ENCODE assay signal across 15 cellular contexts in the genomic region with DNA sequence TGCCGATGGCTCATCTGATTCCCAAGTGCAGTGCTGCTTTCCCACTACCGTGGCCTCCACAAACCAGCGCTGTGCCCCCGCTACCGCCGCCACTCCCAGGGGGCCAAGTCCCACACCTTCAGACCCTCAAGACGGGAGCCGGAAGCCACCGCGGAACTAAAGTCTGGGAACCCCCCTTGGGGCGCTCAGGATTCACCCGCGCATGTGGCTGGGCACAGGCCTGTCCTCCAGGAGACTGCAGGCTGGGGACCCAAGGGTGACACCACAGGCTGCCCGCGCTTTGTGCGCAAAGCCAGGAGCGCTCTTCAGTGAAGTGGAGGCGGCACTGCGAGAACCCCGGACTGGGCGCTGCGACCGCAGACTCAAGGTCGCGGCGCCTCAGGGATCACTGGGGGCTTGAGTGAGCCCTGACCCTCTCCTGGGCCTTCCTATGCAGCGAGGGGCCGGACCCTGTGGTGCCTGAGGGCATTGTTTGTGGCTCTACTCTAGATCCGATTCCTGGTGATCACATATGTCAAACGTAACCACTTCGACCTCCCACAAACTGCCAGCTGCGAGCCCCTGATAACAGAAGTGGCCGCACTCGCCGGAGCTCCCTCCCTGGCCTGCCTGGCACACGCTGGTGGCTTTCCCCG.
"Had no signal": no experiment of that assay in that cellular context is flagged by ENCODE, and none has a peak within 500 bp of the region (broad histone marks: within the 10 kb centered on the region; RNA-seq: fewer than 3 reads in every experiment).

No MANE protein-coding gene starts in this region.

- H3K9me3 Mint-ChIP-seq: natural killer cell treated with Interleukin-12 subunit alpha and Interleukin-12 subunit beta and Interleukin-15 and Interleukin-18, amount 100 ng/mL, for 72 hours; stimulated activated effector memory CD8-positive, alpha-beta T cell treated with anti-CD3 and anti-CD28 coated beads, Interleukin-12 subunit alpha, Interleukin-12 subunit beta, amount 100 ng/mL, for 72 hours had no signal

- H3K4me3 ChIP-seq: colonic mucosa, esophagus muscularis mucosa, thyroid gland had no signal

- H3K27ac Mint-ChIP-seq: activated T-helper 2 cell treated with anti-CD3 and anti-CD28 coated beads, Interferon-gamma antibody, Interleukin-2, Interleukin-4, amounts not matched to agents 10 μg/mL and 5 μg/mL and 100 μg/mL, durations not matched to agents 14 hours and 24 hours and 36 hours; natural killer cell treated with Interleukin-12 subunit alpha and Interleukin-12 subunit beta and Interleukin-15 and Interleukin-18, amount 100 ng/mL, for 72 hours; stimulated activated effector memory CD8-positive, alpha-beta T cell treated with anti-CD3 and anti-CD28 coated beads, Interleukin-12 subunit alpha, Interleukin-12 subunit beta, amount 100 ng/mL, for 72 hours had no signal

- H3K9me3 ChIP-seq: colonic mucosa, esophagus muscularis mucosa, thyroid gland had no signal

- H3K27me3 Mint-ChIP-seq: natural killer cell treated with Interleukin-12 subunit alpha and Interleukin-12 subunit beta and Interleukin-15 and Interleukin-18, amount 100 ng/mL, for 72 hours had no signal

- H3K36me3 ChIP-seq: colonic mucosa, thyroid gland had no signal

- H3K27me3 ChIP-seq: colonic mucosa, esophagus muscularis mucosa, thyroid gland had no signal

- ATAC-seq: natural killer cell treated with Interleukin-12 subunit alpha and Interleukin-12 subunit beta and Interleukin-15 and Interleukin-18, amount 100 ng/mL, for 72 hours; stimulated activated effector memory CD8-positive, alpha-beta T cell treated with anti-CD3 and anti-CD28 coated beads, Interleukin-12 subunit alpha, Interleukin-12 subunit beta, amount 100 ng/mL, for 72 hours had no signal

- H3K27ac ChIP-seq: colonic mucosa, esophagus muscularis mucosa, thyroid gland had no signal

- DNase-seq: activated CD4-positive, CD25-positive, alpha-beta regulatory T cell treated with anti-CD3 and anti-CD28 coated beads, Interleukin-2, amount 50 U/mL, for 72 hours; activated naive CD4-positive, alpha-beta T cell treated with anti-CD3 and anti-CD28 coated beads, Interleukin-2, amount 50 U/mL, for 16 hours; caudate nucleus; colonic mucosa; hypothalamus; kidney glomerular epithelial cell; mesendoderm; stimulated activated CD4-positive, alpha-beta T cell treated with anti-CD3 and anti-CD28 coated beads, Interleukin-12 subunit alpha, Interleukin-12 subunit beta, amount 100 ng/mL, for 4 hours; stimulated activated CD4-positive, alpha-beta T cell treated with anti-CD3 and anti-CD28 coated beads, Interleukin-2, amount 100 ng/mL, for 24 hours; SW 1271; thyroid gland had no signal

- H3K4me3 Mint-ChIP-seq: natural killer cell treated with Interleukin-12 subunit alpha and Interleukin-12 subunit beta and Interleukin-15 and Interleukin-18, amount 100 ng/mL, for 72 hours; stimulated activated effector memory CD8-positive, alpha-beta T cell treated with anti-CD3 and anti-CD28 coated beads, Interleukin-12 subunit alpha, Interleukin-12 subunit beta, amount 100 ng/mL, for 72 hours had no signal

- H3K36me3 Mint-ChIP-seq: natural killer cell treated with Interleukin-12 subunit alpha and Interleukin-12 subunit beta and Interleukin-15 and Interleukin-18, amount 100 ng/mL, for 72 hours; stimulated activated effector memory CD8-positive, alpha-beta T cell treated with anti-CD3 and anti-CD28 coated beads, Interleukin-12 subunit alpha, Interleukin-12 subunit beta, amount 100 ng/mL, for 72 hours had no signal
